ENCODE assay signal across 8 cellular contexts in the genomic region with DNA sequence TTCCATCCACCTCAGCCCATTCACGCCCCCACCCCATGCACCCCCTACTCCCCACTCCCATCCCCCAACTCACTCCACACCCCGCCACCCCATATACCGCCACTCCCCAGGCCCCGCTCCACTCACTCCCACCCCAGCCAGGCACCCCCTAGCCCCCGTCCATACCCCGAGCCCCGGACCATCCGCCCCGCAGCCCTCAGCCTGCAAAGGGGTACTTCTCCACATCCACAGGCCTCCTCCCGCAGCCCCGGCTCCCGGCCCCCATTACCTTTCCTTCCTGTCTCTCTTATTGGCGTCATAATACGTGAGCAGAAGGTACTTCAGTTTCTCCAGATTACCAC. TPM values are rescaled to one million over a fixed set of nuclear protein-coding genes. Genes with fewer than 3 reads are reported as not detected.
DNase-seq lines count a peak whose midpoint lies in the region; ATAC-seq and TF ChIP-seq lines count a peak whose summit lies in the region.
"Not testable (repeated sequence)": the region's sequence is repeated elsewhere in the genome, so short reads cannot be mapped to it uniquely, and the experiment has no call there.

No MANE protein-coding gene starts in this region.

- H3K9me3 ChIP-seq in uterus, result not testable (repeated sequence)

- H3K9ac ChIP-seq in rectal smooth muscle tissue (ENCODE audit: low read length), result peak overlapping the region; percentile 10

- H3K27ac ChIP-seq in rectal smooth muscle tissue (ENCODE audit: low read depth, low read length), result peak overlapping the region; percentile 69
- H3K27ac ChIP-seq in uterus, result peak overlapping the region; percentile 92 to 96

- not testable (repeated sequence) for TF ChIP-seq CTCF in GM06990 (IDR thresholded peaks at IDR 0.05; ENCODE audit: insufficient read depth, low read length, poor library complexity, severe bottlenecking); WTC11 (IDR thresholded peaks at IDR 0.05); brain (conservative IDR thresholded peaks at IDR 0.05); fibroblast of the aortic adventitia (IDR thresholded peaks at IDR 0.05; ENCODE audit: insufficient read depth, low read length); uterus (IDR thresholded peaks at IDR 0.05)

- peak; percentile 31 for ATAC-seq in WTC11
- ATAC-seq in memory B cell (ENCODE audit: low read depth), result not testable (repeated sequence)

- not testable (repeated sequence) for H3K9me3 Mint-ChIP-seq in IgD-negative memory B cell, WTC11, brain, memory B cell

- H3K4me3 Mint-ChIP-seq in IgD-negative memory B cell, result peak overlapping the region; percentile 93 to 99 (median 97)
- H3K4me3 Mint-ChIP-seq in WTC11, result peak overlapping the region; percentile 98
- peak overlapping the region; percentile 97 to 99 (median 99) for H3K4me3 Mint-ChIP-seq in brain
- H3K4me3 Mint-ChIP-seq in memory B cell, result peak overlapping the region; percentile 98

- H3K4me1 Mint-ChIP-seq in IgD-negative memory B cell, WTC11, memory B cell: not testable (repeated sequence)
- peaks cover 21% of the 10 kb centered on the region for H3K4me1 Mint-ChIP-seq in brain

- DNase-seq in GM06990 (ENCODE audit: extremely low read depth, insufficient read length); WTC11 (ENCODE audit: low spot score); fibroblast of the aortic adventitia (ENCODE audit: low read depth); memory B cell (ENCODE audit: low spot score in 2 of 2); uterus: not testable (repeated sequence)

- H3K36me3 ChIP-seq in GM06990 (ENCODE audit: control insufficient read depth, insufficient read depth, low read length); rectal smooth muscle tissue (ENCODE audit: control insufficient read depth, insufficient read depth, low read length); uterus: not testable (repeated sequence)

- not testable (repeated sequence) for H3K36me3 Mint-ChIP-seq in IgD-negative memory B cell, WTC11, brain, memory B cell

- H3K27ac Mint-ChIP-seq in IgD-negative memory B cell, result peak overlapping the region; percentile 82 to 95 (median 85)
- peak overlapping the region; percentile 95 for H3K27ac Mint-ChIP-seq in WTC11
- H3K27ac Mint-ChIP-seq in brain, result peak overlapping the region; percentile 98 to 100 (median 100)
- H3K27ac Mint-ChIP-seq in memory B cell, result peak overlapping the region; percentile 93

- not testable (repeated sequence) for H3K4me1 ChIP-seq in rectal smooth muscle tissue (ENCODE audit: control insufficient read depth, insufficient read depth, low read length); uterus

- not testable (repeated sequence) for TF ChIP-seq POLR2A in uterus (IDR thresholded peaks at IDR 0.05)

- H3K4me3 ChIP-seq in GM06990 (replicated peaks; ENCODE audit: low read depth, low read length), result peak overlapping the region; percentile 69
- H3K4me3 ChIP-seq in fibroblast of the aortic adventitia (ENCODE audit: low read depth, low read length), result peak overlapping the region; percentile 76
- H3K4me3 ChIP-seq in rectal smooth muscle tissue (ENCODE audit: low read length), result peak overlapping the region; percentile 76
- peak overlapping the region; percentile 53 for H3K4me3 ChIP-seq in uterus

- intact Hi-C loops in uterus (cut with DNase I; ENCODE audit: low total_unique reads), result not testable (repeated sequence)

- H3K27me3 Mint-ChIP-seq in IgD-negative memory B cell; WTC11 (ENCODE audit: low read depth); memory B cell: not testable (repeated sequence)
- H3K27me3 Mint-ChIP-seq in brain, result peaks cover 11% of the 10 kb centered on the region

- H3K27me3 ChIP-seq in GM06990 (replicated peaks; ENCODE audit: control insufficient read depth, insufficient read depth, low read length); rectal smooth muscle tissue (ENCODE audit: control insufficient read depth, insufficient read depth, low read length); uterus: not testable (repeated sequence)

- CTCF ChIA-PET in WTC11 (lab: Charles Lee), result interaction anchor here (2.9 kb wide), 1 partner anchor 109 kb away, joined by 138 read pairs; no protein-coding TSS in a partner anchor

- POLR2A ChIA-PET in WTC11 (lab: Charles Lee), result interaction anchor here (1.5 kb wide), 1 partner anchor 75 kb away, joined by 3 read pairs; no protein-coding TSS in a partner anchor

RNA-seq across cellular contexts. Expression of a gene that starts 0.5 kb away (rescaled TPM):
- 13.9 TPM for polyA plus RNA-seq in IgD-negative memory B cell
- total RNA-seq in WTC11 (2021), result 9.1 to 10.4 TPM (median 9.9 TPM) in 3 replicates
- polyA plus RNA-seq in brain (ENCODE audit: insufficient read depth, low read depth, low replicate concordance), result 0.59 TPM
- 49.8 and 72.4 TPM in 2 replicates for total RNA-seq in fibroblast of the aortic adventitia (ENCODE audit: low replicate concordance)
- 100 to 1,000 TPM in 1 of 4 donors, 10 to 100 TPM in 3; 47.4 to 214 (median 77.3) TPM for total RNA-seq in uterus

RNA-seq across cellular contexts. Expression of a gene that starts 56.6 kb away (rescaled TPM):
- polyA plus RNA-seq in IgD-negative memory B cell (373 TPM), brain (ENCODE audit: insufficient read depth, low read depth, low replicate concordance) (535 TPM)
- total RNA-seq in WTC11 (2021) (317 to 346 TPM (median 331 TPM) in 3 replicates), fibroblast of the aortic adventitia (ENCODE audit: low replicate concordance) (83.4 and 198 TPM in 2 replicates), uterus (1,000 to 10,000 TPM in 1 of 4 donors, 100 to 1,000 TPM in 3; 104 to 1,249 (median 289) TPM)
